In genomic region chr1:35931424-35932157, GRCh38 we compare ENCODE assay signal across 1 cellular context.
TF ChIP-seq lines count a peak whose summit lies in the region.

No MANE protein-coding gene starts in this region.

TF ChIP-seq in K562, 482 proteins besides CTCF, POLR2A, EP300 and RAD21 (continued from another document):
- TF ChIP-seq GATAD2B (IDR thresholded peaks at IDR 0.05; ENCODE audit: borderline replicate concordance) (no peak), ZNF347 (CRISPR knock-in tag; IDR thresholded peaks at IDR 0.05; ENCODE audit: low read depth) (peak; percentile 14; the same call in 1 of the 2 replicates), ZNF316 (IDR thresholded peaks at IDR 0.05) (peak; percentile 99), MBD2 (IDR thresholded peaks at IDR 0.05; ENCODE audit: borderline replicate concordance, low read depth) (no peak), DLX4 (CRISPR knock-in tag; IDR thresholded peaks at IDR 0.05) (no peak), HNRNPLL (IDR thresholded peaks at IDR 0.05; ENCODE audit: low read depth, low read length, poor library complexity, severe bottlenecking) (no peak), ZNF274 (IDR thresholded peaks at IDR 0.05; ENCODE audit: borderline replicate concordance, low read depth, low read length) (no peak), ZNF384 (IDR thresholded peaks at IDR 0.05; ENCODE audit: low read depth, low read length) (no peak; the same call in 1 of the 2 replicates), ZBTB2 (IDR thresholded peaks at IDR 0.05) (no peak), MAFG (tag; conservative IDR thresholded peaks at IDR 0.05) (peak; percentile 95), ZNF140 (CRISPR knock-in tag; IDR thresholded peaks at IDR 0.05) (no peak), KAT8 (IDR thresholded peaks at IDR 0.05; ENCODE audit: low read depth) (no peak), TOE1 (IDR thresholded peaks at IDR 0.05; ENCODE audit: borderline replicate concordance) (0 out of 2 replicates have a peak, but pooled peaks have one; percentile 18), TOE1 (CRISPR knock-in tag; IDR thresholded peaks at IDR 0.05; ENCODE audit: borderline replicate concordance, low read depth) (no peak), ARID2 (IDR thresholded peaks at IDR 0.05) (0 out of 2 replicates have a peak, but pooled peaks have one; percentile 10), ZFP1 (CRISPR knock-in tag; IDR thresholded peaks at IDR 0.05) (0 out of 2 replicates have a peak, but pooled peaks have one; percentile 28), GABPA (tag; conservative IDR thresholded peaks at IDR 0.05; ENCODE audit: low read depth) (0 out of 2 replicates have a peak, but pooled peaks have one; percentile 88), ZNF280A (IDR thresholded peaks at IDR 0.05; ENCODE audit: low read depth, partially characterized antibody) (no peak), ZNF512 (tag; IDR thresholded peaks at IDR 0.05) (no peak), C11orf30 (IDR thresholded peaks at IDR 0.05; ENCODE audit: low read depth) (peak; percentile 97), MAFF (IDR thresholded peaks at IDR 0.05; ENCODE audit: low read length) (peak; percentile 95), ARNT (IDR thresholded peaks at IDR 0.05) (no peak), E2F8 (IDR thresholded peaks at IDR 0.05; ENCODE audit: low read depth, partially characterized antibody) (no peak), MTA1 (IDR thresholded peaks at IDR 0.05; ENCODE audit: borderline replicate concordance) (0 out of 2 replicates have a peak, but pooled peaks have one; percentile 9), NR4A1 (CRISPR knock-in tag; IDR thresholded peaks at IDR 0.05) (0 out of 2 replicates have a peak, but pooled peaks have one; percentile 73), NR4A1 (tag; IDR thresholded peaks at IDR 0.05) (no peak), SMARCB1 (IDR thresholded peaks at IDR 0.05; ENCODE audit: insufficient read length, low read depth) (no peak), DPF2 (IDR thresholded peaks at IDR 0.05) (0 out of 2 replicates have a peak, but pooled peaks have one; percentile 20), IRF2 (CRISPR knock-in tag; IDR thresholded peaks at IDR 0.05) (no peak), SP1 (CRISPR knock-in tag; IDR thresholded peaks at IDR 0.05) (peak; percentile 46), KAT7 (CRISPR knock-in tag; IDR thresholded peaks at IDR 0.05; ENCODE audit: borderline replicate concordance) (peak; percentile 11; the same call in 1 of the 2 replicates), RFX5 (IDR thresholded peaks at IDR 0.05; ENCODE audit: low read depth, low read length) (no peak), NFRKB (IDR thresholded peaks at IDR 0.05; ENCODE audit: low read depth) (no peak), ETV1 (tag; conservative IDR thresholded peaks at IDR 0.05; ENCODE audit: low read depth) (no peak; the same call in 1 of the 2 replicates), MTF1 (CRISPR knock-in tag; IDR thresholded peaks at IDR 0.05; ENCODE audit: borderline replicate concordance) (no peak)
